Comparison of ENCODE assay signal across 1 cellular context in the genomic region with DNA sequence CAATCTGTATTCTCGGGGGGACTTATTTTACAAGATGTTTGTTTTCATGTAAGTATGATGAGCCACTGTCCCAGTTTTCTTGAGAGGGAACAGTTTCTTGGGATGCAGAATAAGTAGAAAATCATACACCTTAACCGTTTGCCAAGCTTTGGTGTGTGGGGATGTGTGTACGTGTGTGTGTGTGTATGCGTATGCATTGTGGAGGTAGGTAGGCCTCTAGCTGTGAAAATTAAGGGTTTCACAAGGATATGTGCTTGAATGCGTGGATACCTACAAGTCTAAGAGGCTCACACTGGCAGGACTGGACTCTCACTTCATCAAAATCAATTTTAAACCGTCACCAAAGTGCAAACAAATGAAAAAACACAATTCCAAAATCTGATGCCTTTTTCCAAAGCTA.
TF ChIP-seq lines count a peak whose summit lies in the region.

No MANE protein-coding gene starts in this region.

TF ChIP-seq in GM23338, 12 proteins besides CTCF, POLR2A, EP300 and RAD21 (continued from another document):
- no peak for TF ChIP-seq ETS1 (IDR thresholded peaks at IDR 0.05)
- TF ChIP-seq CREB1 (CRISPR knock-in tag; IDR thresholded peaks at IDR 0.05; ENCODE audit: low read depth): no peak
- TF ChIP-seq EZH2 (IDR thresholded peaks at IDR 0.05; ENCODE audit: low read depth, unreplicated experiment): no peak
- no peak for TF ChIP-seq EZH2phosphoT487 (IDR thresholded peaks at IDR 0.05; ENCODE audit: unreplicated experiment)
- TF ChIP-seq, protein P1, sequence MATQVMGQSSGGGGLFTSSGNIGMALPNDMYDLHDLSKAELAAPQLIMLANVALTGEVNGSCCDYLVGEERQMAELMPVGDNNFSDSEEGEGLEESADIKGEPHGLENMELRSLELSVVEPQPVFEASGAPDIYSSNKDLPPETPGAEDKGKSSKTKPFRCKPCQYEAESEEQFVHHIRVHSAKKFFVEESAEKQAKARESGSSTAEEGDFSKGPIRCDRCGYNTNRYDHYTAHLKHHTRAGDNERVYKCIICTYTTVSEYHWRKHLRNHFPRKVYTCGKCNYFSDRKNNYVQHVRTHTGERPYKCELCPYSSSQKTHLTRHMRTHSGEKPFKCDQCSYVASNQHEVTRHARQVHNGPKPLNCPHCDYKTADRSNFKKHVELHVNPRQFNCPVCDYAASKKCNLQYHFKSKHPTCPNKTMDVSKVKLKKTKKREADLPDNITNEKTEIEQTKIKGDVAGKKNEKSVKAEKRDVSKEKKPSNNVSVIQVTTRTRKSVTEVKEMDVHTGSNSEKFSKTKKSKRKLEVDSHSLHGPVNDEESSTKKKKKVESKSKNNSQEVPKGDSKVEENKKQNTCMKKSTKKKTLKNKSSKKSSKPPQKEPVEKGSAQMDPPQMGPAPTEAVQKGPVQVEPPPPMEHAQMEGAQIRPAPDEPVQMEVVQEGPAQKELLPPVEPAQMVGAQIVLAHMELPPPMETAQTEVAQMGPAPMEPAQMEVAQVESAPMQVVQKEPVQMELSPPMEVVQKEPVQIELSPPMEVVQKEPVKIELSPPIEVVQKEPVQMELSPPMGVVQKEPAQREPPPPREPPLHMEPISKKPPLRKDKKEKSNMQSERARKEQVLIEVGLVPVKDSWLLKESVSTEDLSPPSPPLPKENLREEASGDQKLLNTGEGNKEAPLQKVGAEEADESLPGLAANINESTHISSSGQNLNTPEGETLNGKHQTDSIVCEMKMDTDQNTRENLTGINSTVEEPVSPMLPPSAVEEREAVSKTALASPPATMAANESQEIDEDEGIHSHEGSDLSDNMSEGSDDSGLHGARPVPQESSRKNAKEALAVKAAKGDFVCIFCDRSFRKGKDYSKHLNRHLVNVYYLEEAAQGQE (IDR thresholded peaks at IDR 0.05; ENCODE audit: unreplicated experiment): no peak
- no peak for TF ChIP-seq ZNF331 (CRISPR knock-in tag; IDR thresholded peaks at IDR 0.05; ENCODE audit: low read depth)
- TF ChIP-seq POLR2AphosphoS5 (IDR thresholded peaks at IDR 0.05; ENCODE audit: low read depth): no peak
